In genomic region chr1:17475729-17476128, GRCh38 we compare ENCODE assay signal across 12 cellular contexts. TPM values are rescaled to one million over a fixed set of nuclear protein-coding genes. Genes with fewer than 3 reads are reported as not detected.
A peak's percentile ranks its signal among the peaks of the same experiment; 100 is the strongest.
DNase-seq lines count a peak whose midpoint lies in the region; ATAC-seq, FAIRE-seq and TF ChIP-seq lines count a peak whose summit lies in the region.
"Had no signal": no experiment of that assay in that cellular context is flagged by ENCODE, and none has a peak within 500 bp of the region (broad histone marks: within the 10 kb centered on the region; RNA-seq: fewer than 3 reads in every experiment).

No MANE protein-coding gene starts in this region.

- H3K36me3 Mint-ChIP-seq in T-helper 2 cell treated with Interferon-gamma antibody and Interleukin-4, amounts not matched to agents 5 μg/mL and 100 μg/mL, for 36 hours (ENCODE audit: low read depth): no peaks in the 10 kb centered on the region
- no peaks in the 10 kb centered on the region for H3K36me3 Mint-ChIP-seq in activated T-helper 1 cell treated with anti-CD3 and anti-CD28 coated beads, Interleukin-12 subunit alpha, Interleukin-12 subunit beta, Interleukin-2, Interleukin-4 antibody, amounts not matched to agents 30 ng/mL and 10 ng/mL and 1 ng/mL, durations not matched to agents 14 hours and 24 hours and 36 hours (ENCODE audit: low read depth)
- no peaks in the 10 kb centered on the region for H3K36me3 Mint-ChIP-seq in chondrocyte (ENCODE audit: low read depth)

- H3K9me3 Mint-ChIP-seq in T-helper 2 cell treated with Interferon-gamma antibody and Interleukin-4, amounts not matched to agents 5 μg/mL and 100 μg/mL, for 36 hours: no peaks in the 10 kb centered on the region
- no peaks in the 10 kb centered on the region for H3K9me3 Mint-ChIP-seq in activated T-helper 1 cell treated with anti-CD3 and anti-CD28 coated beads, Interleukin-12 subunit alpha, Interleukin-12 subunit beta, Interleukin-2, Interleukin-4 antibody, amounts not matched to agents 30 ng/mL and 10 ng/mL and 1 ng/mL, durations not matched to agents 14 hours and 24 hours and 36 hours
- no peaks in the 10 kb centered on the region for H3K9me3 Mint-ChIP-seq in chondrocyte (ENCODE audit: low read depth)
- H3K9me3 Mint-ChIP-seq: activated T-helper 2 cell treated with anti-CD3 and anti-CD28 coated beads, Interferon-gamma antibody, Interleukin-2, Interleukin-4, amounts not matched to agents 10 μg/mL and 5 μg/mL and 100 μg/mL, durations not matched to agents 14 hours and 24 hours and 36 hours had no signal

- DNase-seq in AG08396 (ENCODE audit: low spot score): peak; percentile 22
- DNase-seq in GM04504 (ENCODE audit: low read depth): peak; percentile 65
- peak; percentile 6 for DNase-seq in T-helper 2 cell treated with Interferon-gamma antibody and Interleukin-4, amounts not matched to agents 5 μg/mL and 100 μg/mL, for 36 hours (ENCODE audit: low spot score)
- peak; percentile 41 for DNase-seq in left cardiac atrium
- DNase-seq in activated T-helper 1 cell treated with anti-CD3 and anti-CD28 coated beads, Interleukin-12 subunit alpha, Interleukin-12 subunit beta, Interleukin-2, Interleukin-4 antibody, amounts not matched to agents 30 ng/mL and 10 ng/mL and 1 ng/mL, durations not matched to agents 14 hours and 24 hours and 36 hours (ENCODE audit: low spot score): no peak
- DNase-seq in frontal cortex (ENCODE audit: low spot score in 2 of 2): no peak
- DNase-seq in chondrocyte (ENCODE audit: low spot score): no peak
- DNase-seq: NCI-H526, occipital lobe had no signal

- intact Hi-C loops in left cardiac atrium (cut with DNase I): no loop called here
- intact Hi-C loops in activated T-helper 1 cell treated with anti-CD3 and anti-CD28 coated beads, Interleukin-12 subunit alpha, Interleukin-12 subunit beta, Interleukin-2, Interleukin-4 antibody, amounts not matched to agents 30 ng/mL and 10 ng/mL and 1 ng/mL, durations not matched to agents 14 hours and 24 hours and 36 hours (cut with micrococcal nuclease): no loop called here

- H3K27me3 Mint-ChIP-seq in T-helper 2 cell treated with Interferon-gamma antibody and Interleukin-4, amounts not matched to agents 5 μg/mL and 100 μg/mL, for 36 hours (ENCODE audit: low read depth): no peaks in the 10 kb centered on the region
- no peaks in the 10 kb centered on the region for H3K27me3 Mint-ChIP-seq in activated T-helper 1 cell treated with anti-CD3 and anti-CD28 coated beads, Interleukin-12 subunit alpha, Interleukin-12 subunit beta, Interleukin-2, Interleukin-4 antibody, amounts not matched to agents 30 ng/mL and 10 ng/mL and 1 ng/mL, durations not matched to agents 14 hours and 24 hours and 36 hours (ENCODE audit: insufficient read depth)
- H3K27me3 Mint-ChIP-seq in chondrocyte (ENCODE audit: low read depth): no peaks in the 10 kb centered on the region

- ATAC-seq in left cardiac atrium (peak; percentile 63 to 95), HG02759 (IDR thresholded peaks at IDR 0.05; ENCODE audit: unreplicated experiment) (no peak)

- H3K4me3 Mint-ChIP-seq in T-helper 2 cell treated with Interferon-gamma antibody and Interleukin-4, amounts not matched to agents 5 μg/mL and 100 μg/mL, for 36 hours: no peak overlapping the region
- no peak overlapping the region for H3K4me3 Mint-ChIP-seq in activated T-helper 1 cell treated with anti-CD3 and anti-CD28 coated beads, Interleukin-12 subunit alpha, Interleukin-12 subunit beta, Interleukin-2, Interleukin-4 antibody, amounts not matched to agents 30 ng/mL and 10 ng/mL and 1 ng/mL, durations not matched to agents 14 hours and 24 hours and 36 hours
- no peak overlapping the region for H3K4me3 Mint-ChIP-seq in chondrocyte (ENCODE audit: unreplicated experiment)

- TF ChIP-seq CTCF in chondrocyte (IDR thresholded peaks at IDR 0.05): no peak

- no peaks in the 10 kb centered on the region for H3K4me1 Mint-ChIP-seq in T-helper 2 cell treated with Interferon-gamma antibody and Interleukin-4, amounts not matched to agents 5 μg/mL and 100 μg/mL, for 36 hours (ENCODE audit: low read depth)
- H3K4me1 Mint-ChIP-seq in activated T-helper 1 cell treated with anti-CD3 and anti-CD28 coated beads, Interleukin-12 subunit alpha, Interleukin-12 subunit beta, Interleukin-2, Interleukin-4 antibody, amounts not matched to agents 30 ng/mL and 10 ng/mL and 1 ng/mL, durations not matched to agents 14 hours and 24 hours and 36 hours (ENCODE audit: low read depth): no peaks in the 10 kb centered on the region
- H3K4me1 Mint-ChIP-seq in chondrocyte (ENCODE audit: low read depth): no peaks in the 10 kb centered on the region

- H3K27ac Mint-ChIP-seq in T-helper 2 cell treated with Interferon-gamma antibody and Interleukin-4, amounts not matched to agents 5 μg/mL and 100 μg/mL, for 36 hours: no peak overlapping the region
- no peak overlapping the region for H3K27ac Mint-ChIP-seq in activated T-helper 1 cell treated with anti-CD3 and anti-CD28 coated beads, Interleukin-12 subunit alpha, Interleukin-12 subunit beta, Interleukin-2, Interleukin-4 antibody, amounts not matched to agents 30 ng/mL and 10 ng/mL and 1 ng/mL, durations not matched to agents 14 hours and 24 hours and 36 hours
- no peak overlapping the region for H3K27ac Mint-ChIP-seq in chondrocyte (ENCODE audit: unreplicated experiment)
- H3K27ac Mint-ChIP-seq: activated T-helper 2 cell treated with anti-CD3 and anti-CD28 coated beads, Interferon-gamma antibody, Interleukin-2, Interleukin-4, amounts not matched to agents 10 μg/mL and 5 μg/mL and 100 μg/mL, durations not matched to agents 14 hours and 24 hours and 36 hours had no signal

- no peak for FAIRE-seq in frontal cortex (lab: Jason Lieb, UNC)
- FAIRE-seq: islet of Langerhans had no signal

RNA-seq across cellular contexts. Expression of gene RCC2, which starts 36.3 kb away (rescaled TPM):
- total RNA-seq in left cardiac atrium: 10 to 100 TPM; 15.6 to 20.8 TPM
- total RNA-seq in activated T-helper 1 cell treated with anti-CD3 and anti-CD28 coated beads, Interleukin-12 subunit alpha, Interleukin-12 subunit beta, Interleukin-2, Interleukin-4 antibody, amounts not matched to agents 30 ng/mL and 10 ng/mL and 1 ng/mL, durations not matched to agents 14 hours and 24 hours and 36 hours: 238 and 246 TPM in 2 replicates
- 27.7 TPM for total RNA-seq in frontal cortex
- 88.6 to 90.0 TPM (median 88.7 TPM) in 3 replicates for total RNA-seq in chondrocyte

Comparison
In these comparisons a context has a peak if more than half of its experiments do, and no peak if none do; other contexts are left out.
1. DNase-seq: peak in AG08396 (single experiment), GM04504 (single experiment), T-helper 2 cell treated with Interferon-gamma antibody and Interleukin-4, amounts not matched to agents 5 μg/mL and 100 μg/mL, for 36 hours (single experiment) and left cardiac atrium (single experiment); none in activated T-helper 1 cell treated with anti-CD3 and anti-CD28 coated beads, Interleukin-12 subunit alpha, Interleukin-12 subunit beta, Interleukin-2, Interleukin-4 antibody, amounts not matched to agents 30 ng/mL and 10 ng/mL and 1 ng/mL, durations not matched to agents 14 hours and 24 hours and 36 hours (single experiment), frontal cortex (0 of 2) and chondrocyte (single experiment).